ENCODE assay signal across 12 cellular contexts in genomic region chrX:130857207-130857606, GRCh38. TPM values are rescaled to one million over a fixed set of nuclear protein-coding genes. Genes with fewer than 3 reads are reported as not detected.
DNase-seq lines count a peak whose midpoint lies in the region; ATAC-seq and TF ChIP-seq lines count a peak whose summit lies in the region.
"Had no signal": no experiment of that assay in that cellular context is flagged by ENCODE, and none has a peak within 500 bp of the region (broad histone marks: within the 10 kb centered on the region; RNA-seq: fewer than 3 reads in every experiment).

No MANE protein-coding gene starts in this region.

- H3K36me3 ChIP-seq in upper lobe of left lung: no peaks in the 10 kb centered on the region
- H3K36me3 ChIP-seq: vagina had no signal

- H3K27me3 ChIP-seq in upper lobe of left lung: no peaks in the 10 kb centered on the region
- H3K27me3 ChIP-seq: vagina had no signal

- no peak for TF ChIP-seq POLR2A in upper lobe of left lung (IDR thresholded peaks at IDR 0.05)

- DNase-seq in C1 segment of cervical spinal cord (lab: John Stamatoyannopoulos, UW): no peak
- DNase-seq in hepatic stellate cell (ENCODE audit: low spot score): no peak
- no peak for DNase-seq in upper lobe of left lung
- DNase-seq: activated CD4-positive, alpha-beta T cell treated with anti-CD3 and anti-CD28 coated beads, Interleukin-2, amount 50 U/mL, for 1 hour; amygdala; NCI-H524 treated with DMSO at 0.1 percent for 48 hours had no signal

- H3K27ac ChIP-seq in upper lobe of left lung: no peak overlapping the region
- H3K27ac ChIP-seq: vagina had no signal

- no peaks in the 10 kb centered on the region for H3K4me1 ChIP-seq in upper lobe of left lung
- H3K4me1 ChIP-seq: vagina had no signal

- no peak for TF ChIP-seq CTCF in upper lobe of left lung (IDR thresholded peaks at IDR 0.05)

- no peak overlapping the region for H3K4me3 ChIP-seq in upper lobe of left lung
- H3K4me3 ChIP-seq: GM23338, vagina had no signal

- WGBS in upper lobe of left lung, 2 donors: 69 to 85% methylated on average over 1 of the region's 1 CpG

- no peak for TF ChIP-seq EP300 in upper lobe of left lung (IDR thresholded peaks at IDR 0.05)

- H3K9me3 ChIP-seq in upper lobe of left lung: no peaks in the 10 kb centered on the region
- H3K9me3 ChIP-seq: vagina had no signal

- peak; percentile 96 for ATAC-seq in GM18858 (IDR thresholded peaks at IDR 0.05; ENCODE audit: unreplicated experiment)
- ATAC-seq in GM19463 (IDR thresholded peaks at IDR 0.05; ENCODE audit: unreplicated experiment): peak; percentile 93
- ATAC-seq in HG02884 (IDR thresholded peaks at IDR 0.05; ENCODE audit: unreplicated experiment): peak; percentile 98
- peak; percentile 97 for ATAC-seq in HG03565 (IDR thresholded peaks at IDR 0.05; ENCODE audit: unreplicated experiment)
- no peak for ATAC-seq in upper lobe of left lung (ENCODE audit: low FRiP score in 2 of 2)
- ATAC-seq: GM23338 had no signal

RNA-seq across cellular contexts. Expression of gene ENOX2, which starts 45.8 kb away (rescaled TPM):
- total RNA-seq in upper lobe of left lung: 10 to 100 TPM in 3 of 6 donors, 1 to 10 TPM in 3; 7.3 to 14.8 (median 9.6) TPM

Comparison
In these comparisons a context has a peak if more than half of its experiments do, and no peak if none do; other contexts are left out.
1. ATAC-seq: peak in GM18858 (single experiment), GM19463 (single experiment), HG02884 (single experiment) and HG03565 (single experiment); none in upper lobe of left lung (0 of 2).